Comparison of ENCODE assay signal across 17 cellular contexts in the genomic region with DNA sequence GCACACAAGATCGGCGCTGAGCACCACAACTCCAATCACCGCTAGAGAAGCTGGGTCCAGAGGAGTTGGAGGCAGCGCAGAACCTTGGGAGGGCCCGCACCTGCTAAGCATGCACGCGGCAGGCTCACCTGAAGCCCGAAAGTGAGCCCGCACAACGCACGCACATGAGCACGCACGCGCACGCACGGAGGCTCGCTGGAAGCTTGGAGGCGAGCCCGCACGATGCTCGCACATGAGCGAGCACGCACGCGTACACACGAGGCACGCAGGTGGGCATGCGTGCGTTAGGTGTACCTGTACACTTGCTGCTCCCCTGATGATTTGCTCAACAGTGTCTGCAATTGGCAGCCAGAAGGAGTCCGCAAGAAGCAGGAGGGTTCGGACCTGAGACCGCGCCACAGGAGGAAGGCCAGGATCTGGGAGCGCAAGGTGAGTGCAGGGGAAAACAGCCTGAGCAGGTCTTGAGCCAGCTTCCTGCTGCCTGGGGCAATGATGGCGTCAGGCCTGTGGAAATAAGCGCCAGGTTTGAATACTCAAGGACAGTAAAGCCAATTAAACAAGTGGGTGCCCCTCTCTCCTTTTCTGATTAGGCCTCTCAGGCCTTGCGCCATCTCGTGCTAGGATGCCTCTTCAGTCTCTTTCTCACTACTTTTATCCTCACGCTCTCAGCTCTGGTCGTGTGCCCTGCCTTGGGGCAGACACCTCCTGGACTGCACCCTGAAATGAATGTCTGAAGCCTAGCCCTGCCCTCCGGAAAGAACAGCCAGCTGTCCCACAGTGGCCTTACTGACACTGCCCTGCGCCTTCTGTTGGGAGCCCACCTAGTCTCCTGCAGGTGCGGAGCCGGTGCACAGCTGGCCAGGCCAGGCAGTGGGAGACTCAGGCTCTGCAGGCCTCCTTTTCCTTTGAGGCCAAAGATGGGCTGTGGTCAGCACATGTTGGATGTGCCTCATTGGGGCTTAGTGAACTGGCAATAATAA.
DNase-seq lines count a peak whose midpoint lies in the region; ATAC-seq, FAIRE-seq and TF ChIP-seq lines count a peak whose summit lies in the region.
"Had no signal": no experiment of that assay in that cellular context is flagged by ENCODE, and none has a peak within 500 bp of the region (broad histone marks: within the 10 kb centered on the region; RNA-seq: fewer than 3 reads in every experiment).

No MANE protein-coding gene starts in this region.

- no peak overlapping the region for H2AFZ ChIP-seq in K562 (ENCODE audit: low read depth, low read length)

- no peak for TF ChIP-seq EP300 in K562 (IDR thresholded peaks at IDR 0.05; ENCODE audit: low read length)

- intact Hi-C loops in left cardiac atrium (cut with DNase I) (no loop called here), K562 (cut with micrococcal nuclease) (no loop called here), upper lobe of right lung (cut with DNase I) (no loop called here)
- intact Hi-C loops in CD4-positive, alpha-beta T cell (cut with DNase I, micrococcal nuclease): no loop called here

- no peak overlapping the region for H3K27ac Mint-ChIP-seq in CD4-positive, alpha-beta T cell

- H3K9me3 ChIP-seq in right atrium auricular region (no peaks in the 10 kb centered on the region), K562 (replicated peaks; ENCODE audit: control insufficient read depth, insufficient read depth, low read depth, low read length) (no peaks in the 10 kb centered on the region), upper lobe of right lung (no peaks in the 10 kb centered on the region)
- no peaks in the 10 kb centered on the region for H3K9me3 ChIP-seq in CD4-positive, alpha-beta T cell (ENCODE audit: control insufficient read depth, low read length)

- no peaks in the 10 kb centered on the region for H3K9me1 ChIP-seq in K562 (ENCODE audit: control insufficient read depth, insufficient read depth, low read length)

- peaks cover 7% of the 10 kb centered on the region; the same call in 1 of the 2 replicates for H4K20me1 ChIP-seq in K562 (replicated peaks; ENCODE audit: control insufficient read depth, insufficient read depth, low read length)

- H3K4me1 Mint-ChIP-seq in CD4-positive, alpha-beta T cell (ENCODE audit: low read depth): no peaks in the 10 kb centered on the region

- ATAC-seq in left cardiac atrium (no peak), K562 (peak; percentile 31; the same call in 1 of the 3 replicates), upper lobe of right lung (peak; percentile 17), GM18511 (IDR thresholded peaks at IDR 0.05; ENCODE audit: unreplicated experiment) (no peak)
- no peak for ATAC-seq in CD4-positive, alpha-beta T cell (ENCODE audit: poor library complexity)
- ATAC-seq: SK-N-SH treated with all-trans-retinoic acid at 6 μM for 48 hours had no signal

- in situ Hi-C loops in K562 (cut with MboI): no loop called here

- H3K4me3 Mint-ChIP-seq in CD4-positive, alpha-beta T cell: no peak overlapping the region
- H3K4me3 Mint-ChIP-seq: H9 had no signal

- no peaks in the 10 kb centered on the region for H3K79me2 ChIP-seq in K562 (ENCODE audit: control insufficient read depth, insufficient read depth, low read length)

- no peak for FAIRE-seq in K562 (lab: Jason Lieb, UNC)

- H3K4me1 ChIP-seq in right atrium auricular region (no peaks in the 10 kb centered on the region), K562 (replicated peaks in 1 of 2; ENCODE audit: control insufficient read depth in 2 of 2, insufficient read depth in 2 of 2, low read length in 2 of 2) (peaks cover 0 to 5% of the 10 kb centered on the region in 2 experiments; a peak in 2 of 5 replicates), upper lobe of right lung (no peaks in the 10 kb centered on the region)

- no peaks in the 10 kb centered on the region for H3K36me3 ChIP-seq in right atrium auricular region
- no peaks in the 10 kb centered on the region for H3K36me3 ChIP-seq in K562 (ENCODE audit: control insufficient read depth, insufficient read depth, low read length)
- no peaks in the 10 kb centered on the region for H3K36me3 ChIP-seq in upper lobe of right lung

- TF ChIP-seq CTCF in right atrium auricular region (IDR thresholded peaks at IDR 0.05) (no peak), K562 (IDR thresholded peaks at IDR 0.05 in 2 of 3, conservative IDR thresholded peaks at IDR 0.05 in 1 of 3; ENCODE audit: insufficient read depth in 2 of 3, low read depth in 1 of 3, low read length in 3 of 3) (no peak), upper lobe of right lung (IDR thresholded peaks at IDR 0.05) (no peak)
- TF ChIP-seq CTCF in CD4-positive, alpha-beta T cell (IDR thresholded peaks at IDR 0.05): no peak

- H3K27me3 Mint-ChIP-seq in CD4-positive, alpha-beta T cell: no peaks in the 10 kb centered on the region

- H3K9ac ChIP-seq in K562 (ENCODE audit: insufficient read depth in 1 of 2, low read depth in 2 of 2, low read length in 2 of 2): no peak overlapping the region

- H3K4me2 ChIP-seq in K562 (ENCODE audit: insufficient read depth, low read length): no peak overlapping the region

- BruUV-seq in K562 (replicated peaks; lab: Mats Ljungman, UMichigan): no TSS peak

- 19% methylated on average over 44 of the region's 44 CpGs for WGBS in K562 (ENCODE audit: insufficient coverage, low coverage, missing lambda C conversion rate)

- POLR2A ChIA-PET in K562 (lab: Yijun Ruan, JAX): interaction anchor here (0.5 to 1.7 kb wide), 3 partner anchors 13 to 127 kb away, joined by 3 to 4 read pairs (median 4); no protein-coding TSS in a partner anchor
- POLR2A ChIA-PET in CD4-positive, alpha-beta T cell (lab: Charles Lee): no interaction called here

- H3K27ac ChIP-seq in right atrium auricular region (no peak overlapping the region), K562 (ENCODE audit: extremely low read depth, low read depth, low read length) (no peak overlapping the region), upper lobe of right lung (no peak overlapping the region)
- H3K27ac ChIP-seq in CD4-positive, alpha-beta T cell (ENCODE audit: low read depth, low read length): no peak overlapping the region

- no peaks in the 10 kb centered on the region for H3K9me3 Mint-ChIP-seq in CD4-positive, alpha-beta T cell
- H3K9me3 Mint-ChIP-seq: H9 had no signal

- no peak for TF ChIP-seq POLR2A in K562 (conservative IDR thresholded peaks at IDR 0.05)

- no peaks in the 10 kb centered on the region for H3K36me3 Mint-ChIP-seq in CD4-positive, alpha-beta T cell (ENCODE audit: low read depth)

- TF ChIP-seq RAD21 in K562 (CRISPR knock-in tag; conservative IDR thresholded peaks at IDR 0.05 in 1 of 2, IDR thresholded peaks at IDR 0.05 in 1 of 2): no peak

- CTCF ChIA-PET in K562 (lab: Yijun Ruan, JAX; ENCODE audit: low intra/inter-chr PET ratio): interaction anchor here (0.6 kb wide), 1 partner anchor 1167 kb away, joined by 3 read pairs; no protein-coding TSS in a partner anchor
- CTCF ChIA-PET in CD4-positive, alpha-beta T cell (lab: Charles Lee): no interaction called here

- no peaks in the 10 kb centered on the region for H3K27me3 ChIP-seq in right atrium auricular region
- H3K27me3 ChIP-seq in K562 (ENCODE audit: control insufficient read depth in 2 of 2, insufficient read depth in 2 of 2, low read length in 2 of 2): peaks cover 29 to 47% of the 10 kb centered on the region in 2 experiments
- no peaks in the 10 kb centered on the region for H3K27me3 ChIP-seq in upper lobe of right lung
- H3K27me3 ChIP-seq in CD4-positive, alpha-beta T cell (ENCODE audit: control insufficient read depth, insufficient read depth, low read length): no peaks in the 10 kb centered on the region

- H3K4me3 ChIP-seq in right atrium auricular region (no peak overlapping the region), K562 (no peak overlapping the region), upper lobe of right lung (no peak overlapping the region)

- DNase-seq in right atrium auricular region (ENCODE audit: low spot score) (peak; percentile 18), left cardiac atrium (no peak), K562 (ENCODE audit: extremely low read depth in 1 of 4, low spot score in 3 of 4) (no peak), islet precursor cell (peak; percentile 63), upper lobe of right lung (no peak), NCI-H1417 treated with DMSO at 0.1 percent for 48 hours (lab: John Stamatoyannopoulos, UW) (no peak)
- no peak for DNase-seq in CD4-positive, alpha-beta T cell
- DNase-seq: C1 segment of cervical spinal cord, COR-L47, H9, MV-4-11, NCI-H2081 treated with DMSO at 0.1 percent for 48 hours, NCI-H2227 treated with DMSO at 0.1 percent for 48 hours, NCI-H524 treated with DMSO at 0.1 percent for 48 hours, SHP77 had no signal

TF ChIP-seq in K562, 482 proteins besides CTCF, POLR2A, EP300 and RAD21:
- no peak for TF ChIP-seq SRSF3 (IDR thresholded peaks at IDR 0.05; ENCODE audit: insufficient read depth, low read length)
- TF ChIP-seq NRF1 (conservative IDR thresholded peaks at IDR 0.05 in 1 of 2, IDR thresholded peaks at IDR 0.05 in 1 of 2): peak; percentile 44 to 54
- 0 out of 2 replicates have a peak, but pooled peaks have one; percentile 41 for TF ChIP-seq NFATC3 (IDR thresholded peaks at IDR 0.05)
TF ChIP-seq in K562: peak in this region for 2.

Comparison
In these comparisons a context has a peak if more than half of its experiments do, and no peak if none do; other contexts are left out.
1. DNase-seq: peak in right atrium auricular region (single experiment) and islet precursor cell (single experiment); none in left cardiac atrium (single experiment), K562 (0 of 4), upper lobe of right lung (single experiment), CD4-positive, alpha-beta T cell (0 of 10) and NCI-H1417 treated with DMSO at 0.1 percent for 48 hours (single experiment).
2. ATAC-seq: peak in K562 (single experiment) and upper lobe of right lung (single experiment); none in left cardiac atrium (0 of 2), CD4-positive, alpha-beta T cell (single experiment) and GM18511 (single experiment).